Comparison of ENCODE assay signal across 1 cellular context in genomic region chr6:22147983-22148797, GRCh38.
A peak's percentile ranks its signal among the peaks of the same experiment; 100 is the strongest.
TF ChIP-seq lines count a peak whose summit lies in the region.

No MANE protein-coding gene starts in this region.

TF ChIP-seq in HepG2, 621 proteins besides CTCF, POLR2A, EP300 and RAD21 (continued from another document and continues in another):
- peak; percentile 41 for TF ChIP-seq PAXIP1 (CRISPR knock-in tag; conservative IDR thresholded peaks at IDR 0.05)
- TF ChIP-seq TRIM24 (CRISPR knock-in tag; IDR thresholded peaks at IDR 0.05) = no peak
- TF ChIP-seq MED1 (CRISPR knock-in tag; IDR thresholded peaks at IDR 0.05) = peak; percentile 44; the same call in 1 of the 2 replicates
- TF ChIP-seq JUND (CRISPR knock-in tag; IDR thresholded peaks at IDR 0.05) = no peak
- no peak for TF ChIP-seq DNMT1 (CRISPR knock-in tag; IDR thresholded peaks at IDR 0.05)
- TF ChIP-seq THAP7 (CRISPR knock-in tag; IDR thresholded peaks at IDR 0.05) = no peak
- no peak for TF ChIP-seq ZNF33B (CRISPR knock-in tag; IDR thresholded peaks at IDR 0.05)
- TF ChIP-seq PITX1 (CRISPR knock-in tag; IDR thresholded peaks at IDR 0.05) = peak; percentile 82
- TF ChIP-seq ZNF772 (CRISPR knock-in tag; IDR thresholded peaks at IDR 0.05) = no peak
- no peak for TF ChIP-seq MAFK (conservative IDR thresholded peaks at IDR 0.05 in 1 of 2, IDR thresholded peaks at IDR 0.05 in 1 of 2; ENCODE audit: low read length in 2 of 2)
- TF ChIP-seq NFIB (CRISPR knock-in tag; IDR thresholded peaks at IDR 0.05; ENCODE audit: borderline replicate concordance) = no peak
- TF ChIP-seq ZNF619 (CRISPR knock-in tag; IDR thresholded peaks at IDR 0.05) = peak; percentile 93; the same call in 1 of the 2 replicates
- no peak for TF ChIP-seq KLF13 (CRISPR knock-in tag; IDR thresholded peaks at IDR 0.05)
- TF ChIP-seq SOX6 (IDR thresholded peaks at IDR 0.05) = no peak
- 0 out of 2 replicates have a peak, but pooled peaks have one; percentile 29 for TF ChIP-seq SOX6 (CRISPR knock-in tag; IDR thresholded peaks at IDR 0.05)
- no peak for TF ChIP-seq CHCHD3 (CRISPR knock-in tag; IDR thresholded peaks at IDR 0.05)
- TF ChIP-seq ZNF576 (CRISPR knock-in tag; IDR thresholded peaks at IDR 0.05) = no peak
- no peak for TF ChIP-seq ZNF816 (CRISPR knock-in tag; IDR thresholded peaks at IDR 0.05; ENCODE audit: borderline replicate concordance)
- TF ChIP-seq HNF4A (CRISPR knock-in tag; IDR thresholded peaks at IDR 0.05) = peak; percentile 35
- TF ChIP-seq ZNF564 (CRISPR knock-in tag; IDR thresholded peaks at IDR 0.05) = 0 out of 2 replicates have a peak, but pooled peaks have one; percentile 38
- peak; percentile 100 for TF ChIP-seq TFAP4 (IDR thresholded peaks at IDR 0.05; ENCODE audit: borderline replicate concordance, low read depth)
- TF ChIP-seq ZNF414 (CRISPR knock-in tag; IDR thresholded peaks at IDR 0.05) = no peak
- TF ChIP-seq ZNF766 (CRISPR knock-in tag; IDR thresholded peaks at IDR 0.05; ENCODE audit: borderline replicate concordance) = 0 out of 2 replicates have a peak, but pooled peaks have one; percentile 41
- peak; percentile 99 for TF ChIP-seq MAZ (IDR thresholded peaks at IDR 0.05; ENCODE audit: borderline replicate concordance, low read depth, low read length)
- peak; percentile 65 for TF ChIP-seq MAZ (CRISPR knock-in tag; IDR thresholded peaks at IDR 0.05; ENCODE audit: low read depth)
- TF ChIP-seq SIX1 (CRISPR knock-in tag; IDR thresholded peaks at IDR 0.05; ENCODE audit: borderline replicate concordance) = peak; percentile 68; the same call in 1 of the 2 replicates
- 0 out of 2 replicates have a peak, but pooled peaks have one; percentile 26 for TF ChIP-seq ZBTB10 (CRISPR knock-in tag; IDR thresholded peaks at IDR 0.05; ENCODE audit: borderline replicate concordance)
- peak; percentile 80 for TF ChIP-seq ARID3A (IDR thresholded peaks at IDR 0.05; ENCODE audit: low read depth, low read length)
- no peak for TF ChIP-seq GFI1 (CRISPR knock-in tag; IDR thresholded peaks at IDR 0.05; ENCODE audit: borderline replicate concordance)
- TF ChIP-seq KDM2A (CRISPR knock-in tag; IDR thresholded peaks at IDR 0.05; ENCODE audit: borderline replicate concordance, low read depth) = no peak
- no peak for TF ChIP-seq ZNF329 (CRISPR knock-in tag; IDR thresholded peaks at IDR 0.05; ENCODE audit: low read depth)
- TF ChIP-seq PBX2 (CRISPR knock-in tag; IDR thresholded peaks at IDR 0.05) = no peak
- TF ChIP-seq NFKBIZ (CRISPR knock-in tag; IDR thresholded peaks at IDR 0.05) = no peak
- peak; percentile 58 for TF ChIP-seq ARID5B (CRISPR knock-in tag; IDR thresholded peaks at IDR 0.05)
- no peak for TF ChIP-seq ZSCAN30 (CRISPR knock-in tag; IDR thresholded peaks at IDR 0.05)
- TF ChIP-seq ZNF484 (CRISPR knock-in tag; IDR thresholded peaks at IDR 0.05; ENCODE audit: borderline replicate concordance, low read depth) = no peak
- TF ChIP-seq ZNF570 (CRISPR knock-in tag; IDR thresholded peaks at IDR 0.05; ENCODE audit: borderline replicate concordance) = no peak
- TF ChIP-seq TERF1 (CRISPR knock-in tag; IDR thresholded peaks at IDR 0.05) = no peak
- TF ChIP-seq ZXDC (CRISPR knock-in tag; IDR thresholded peaks at IDR 0.05) = no peak
- TF ChIP-seq ZBTB1 (CRISPR knock-in tag; IDR thresholded peaks at IDR 0.05; ENCODE audit: borderline replicate concordance) = no peak
- TF ChIP-seq ZNF746 (CRISPR knock-in tag; IDR thresholded peaks at IDR 0.05) = no peak
- 0 out of 2 replicates have a peak, but pooled peaks have one; percentile 16 for TF ChIP-seq BHLHE40 (IDR thresholded peaks at IDR 0.05; ENCODE audit: low read length)
